ENCODE assay signal across 1 cellular context in the genomic region with DNA sequence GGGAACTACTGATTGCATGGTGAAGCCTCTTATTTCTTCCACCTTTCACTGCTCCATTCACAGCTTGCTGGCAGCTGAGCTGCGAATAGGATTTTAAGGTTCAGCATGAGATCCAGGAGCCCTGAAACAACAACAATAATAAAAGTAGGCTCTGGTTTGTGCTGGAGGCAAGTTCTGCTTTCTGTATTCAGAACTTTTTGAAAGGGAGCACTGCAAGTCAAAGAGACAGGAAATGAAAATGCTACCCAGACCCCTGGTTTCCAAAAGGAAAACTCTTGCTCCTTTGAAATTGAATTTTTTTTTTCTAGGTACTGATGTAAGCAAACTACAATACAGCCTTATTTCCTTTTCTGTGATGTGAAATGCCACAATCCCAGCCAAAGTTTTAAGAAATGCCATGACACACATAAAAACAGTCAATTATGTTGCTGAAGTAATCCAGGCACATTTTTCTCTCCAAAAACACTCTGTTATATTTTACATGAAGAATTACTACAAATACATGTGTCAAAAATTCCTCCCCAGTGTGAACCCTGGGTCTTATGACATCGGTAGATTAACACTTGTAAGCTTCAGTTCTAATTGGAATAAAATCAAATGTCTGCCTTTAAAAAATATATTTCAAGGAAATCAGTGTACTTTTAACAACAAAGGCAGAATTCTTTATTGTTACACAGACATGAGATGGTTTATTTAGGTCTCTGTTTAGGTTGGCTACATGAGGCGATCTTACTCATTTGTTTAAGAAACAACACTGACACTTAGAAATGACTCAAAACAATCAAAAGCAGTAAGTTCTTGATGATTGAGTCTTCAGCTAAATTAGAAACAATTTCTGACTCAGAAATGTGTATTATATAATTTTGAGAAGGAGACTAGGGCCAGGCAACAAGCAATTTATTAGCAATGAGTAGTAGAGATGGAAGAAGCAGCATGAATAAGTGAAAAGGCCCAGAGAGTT.
TF ChIP-seq lines count a peak whose summit lies in the region.

No MANE protein-coding gene starts in this region.

TF ChIP-seq in GM23338, 12 proteins besides CTCF, POLR2A, EP300 and RAD21:
- TF ChIP-seq EZH2phosphoT487 (IDR thresholded peaks at IDR 0.05; ENCODE audit: unreplicated experiment) (no peak), NANOG (IDR thresholded peaks at IDR 0.05; ENCODE audit: borderline replicate concordance) (no peak), JUNB (IDR thresholded peaks at IDR 0.05; ENCODE audit: unreplicated experiment) (no peak), CREB1 (CRISPR knock-in tag; IDR thresholded peaks at IDR 0.05; ENCODE audit: low read depth) (no peak), POLR2AphosphoS5 (IDR thresholded peaks at IDR 0.05; ENCODE audit: low read depth) (no peak), ZNF114 (CRISPR knock-in tag; IDR thresholded peaks at IDR 0.05) (no peak), ZNF331 (CRISPR knock-in tag; IDR thresholded peaks at IDR 0.05; ENCODE audit: low read depth) (no peak), STAT1 (IDR thresholded peaks at IDR 0.05; ENCODE audit: unreplicated experiment) (no peak), EZH2 (IDR thresholded peaks at IDR 0.05; ENCODE audit: low read depth, unreplicated experiment) (no peak)
- TF ChIP-seq, protein P1, sequence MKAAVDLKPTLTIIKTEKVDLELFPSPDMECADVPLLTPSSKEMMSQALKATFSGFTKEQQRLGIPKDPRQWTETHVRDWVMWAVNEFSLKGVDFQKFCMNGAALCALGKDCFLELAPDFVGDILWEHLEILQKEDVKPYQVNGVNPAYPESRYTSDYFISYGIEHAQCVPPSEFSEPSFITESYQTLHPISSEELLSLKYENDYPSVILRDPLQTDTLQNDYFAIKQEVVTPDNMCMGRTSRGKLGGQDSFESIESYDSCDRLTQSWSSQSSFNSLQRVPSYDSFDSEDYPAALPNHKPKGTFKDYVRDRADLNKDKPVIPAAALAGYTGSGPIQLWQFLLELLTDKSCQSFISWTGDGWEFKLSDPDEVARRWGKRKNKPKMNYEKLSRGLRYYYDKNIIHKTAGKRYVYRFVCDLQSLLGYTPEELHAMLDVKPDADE (IDR thresholded peaks at IDR 0.05): no peak
- TF ChIP-seq, protein P2, sequence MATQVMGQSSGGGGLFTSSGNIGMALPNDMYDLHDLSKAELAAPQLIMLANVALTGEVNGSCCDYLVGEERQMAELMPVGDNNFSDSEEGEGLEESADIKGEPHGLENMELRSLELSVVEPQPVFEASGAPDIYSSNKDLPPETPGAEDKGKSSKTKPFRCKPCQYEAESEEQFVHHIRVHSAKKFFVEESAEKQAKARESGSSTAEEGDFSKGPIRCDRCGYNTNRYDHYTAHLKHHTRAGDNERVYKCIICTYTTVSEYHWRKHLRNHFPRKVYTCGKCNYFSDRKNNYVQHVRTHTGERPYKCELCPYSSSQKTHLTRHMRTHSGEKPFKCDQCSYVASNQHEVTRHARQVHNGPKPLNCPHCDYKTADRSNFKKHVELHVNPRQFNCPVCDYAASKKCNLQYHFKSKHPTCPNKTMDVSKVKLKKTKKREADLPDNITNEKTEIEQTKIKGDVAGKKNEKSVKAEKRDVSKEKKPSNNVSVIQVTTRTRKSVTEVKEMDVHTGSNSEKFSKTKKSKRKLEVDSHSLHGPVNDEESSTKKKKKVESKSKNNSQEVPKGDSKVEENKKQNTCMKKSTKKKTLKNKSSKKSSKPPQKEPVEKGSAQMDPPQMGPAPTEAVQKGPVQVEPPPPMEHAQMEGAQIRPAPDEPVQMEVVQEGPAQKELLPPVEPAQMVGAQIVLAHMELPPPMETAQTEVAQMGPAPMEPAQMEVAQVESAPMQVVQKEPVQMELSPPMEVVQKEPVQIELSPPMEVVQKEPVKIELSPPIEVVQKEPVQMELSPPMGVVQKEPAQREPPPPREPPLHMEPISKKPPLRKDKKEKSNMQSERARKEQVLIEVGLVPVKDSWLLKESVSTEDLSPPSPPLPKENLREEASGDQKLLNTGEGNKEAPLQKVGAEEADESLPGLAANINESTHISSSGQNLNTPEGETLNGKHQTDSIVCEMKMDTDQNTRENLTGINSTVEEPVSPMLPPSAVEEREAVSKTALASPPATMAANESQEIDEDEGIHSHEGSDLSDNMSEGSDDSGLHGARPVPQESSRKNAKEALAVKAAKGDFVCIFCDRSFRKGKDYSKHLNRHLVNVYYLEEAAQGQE (IDR thresholded peaks at IDR 0.05; ENCODE audit: unreplicated experiment): no peak
- TF ChIP-seq, protein P3, sequence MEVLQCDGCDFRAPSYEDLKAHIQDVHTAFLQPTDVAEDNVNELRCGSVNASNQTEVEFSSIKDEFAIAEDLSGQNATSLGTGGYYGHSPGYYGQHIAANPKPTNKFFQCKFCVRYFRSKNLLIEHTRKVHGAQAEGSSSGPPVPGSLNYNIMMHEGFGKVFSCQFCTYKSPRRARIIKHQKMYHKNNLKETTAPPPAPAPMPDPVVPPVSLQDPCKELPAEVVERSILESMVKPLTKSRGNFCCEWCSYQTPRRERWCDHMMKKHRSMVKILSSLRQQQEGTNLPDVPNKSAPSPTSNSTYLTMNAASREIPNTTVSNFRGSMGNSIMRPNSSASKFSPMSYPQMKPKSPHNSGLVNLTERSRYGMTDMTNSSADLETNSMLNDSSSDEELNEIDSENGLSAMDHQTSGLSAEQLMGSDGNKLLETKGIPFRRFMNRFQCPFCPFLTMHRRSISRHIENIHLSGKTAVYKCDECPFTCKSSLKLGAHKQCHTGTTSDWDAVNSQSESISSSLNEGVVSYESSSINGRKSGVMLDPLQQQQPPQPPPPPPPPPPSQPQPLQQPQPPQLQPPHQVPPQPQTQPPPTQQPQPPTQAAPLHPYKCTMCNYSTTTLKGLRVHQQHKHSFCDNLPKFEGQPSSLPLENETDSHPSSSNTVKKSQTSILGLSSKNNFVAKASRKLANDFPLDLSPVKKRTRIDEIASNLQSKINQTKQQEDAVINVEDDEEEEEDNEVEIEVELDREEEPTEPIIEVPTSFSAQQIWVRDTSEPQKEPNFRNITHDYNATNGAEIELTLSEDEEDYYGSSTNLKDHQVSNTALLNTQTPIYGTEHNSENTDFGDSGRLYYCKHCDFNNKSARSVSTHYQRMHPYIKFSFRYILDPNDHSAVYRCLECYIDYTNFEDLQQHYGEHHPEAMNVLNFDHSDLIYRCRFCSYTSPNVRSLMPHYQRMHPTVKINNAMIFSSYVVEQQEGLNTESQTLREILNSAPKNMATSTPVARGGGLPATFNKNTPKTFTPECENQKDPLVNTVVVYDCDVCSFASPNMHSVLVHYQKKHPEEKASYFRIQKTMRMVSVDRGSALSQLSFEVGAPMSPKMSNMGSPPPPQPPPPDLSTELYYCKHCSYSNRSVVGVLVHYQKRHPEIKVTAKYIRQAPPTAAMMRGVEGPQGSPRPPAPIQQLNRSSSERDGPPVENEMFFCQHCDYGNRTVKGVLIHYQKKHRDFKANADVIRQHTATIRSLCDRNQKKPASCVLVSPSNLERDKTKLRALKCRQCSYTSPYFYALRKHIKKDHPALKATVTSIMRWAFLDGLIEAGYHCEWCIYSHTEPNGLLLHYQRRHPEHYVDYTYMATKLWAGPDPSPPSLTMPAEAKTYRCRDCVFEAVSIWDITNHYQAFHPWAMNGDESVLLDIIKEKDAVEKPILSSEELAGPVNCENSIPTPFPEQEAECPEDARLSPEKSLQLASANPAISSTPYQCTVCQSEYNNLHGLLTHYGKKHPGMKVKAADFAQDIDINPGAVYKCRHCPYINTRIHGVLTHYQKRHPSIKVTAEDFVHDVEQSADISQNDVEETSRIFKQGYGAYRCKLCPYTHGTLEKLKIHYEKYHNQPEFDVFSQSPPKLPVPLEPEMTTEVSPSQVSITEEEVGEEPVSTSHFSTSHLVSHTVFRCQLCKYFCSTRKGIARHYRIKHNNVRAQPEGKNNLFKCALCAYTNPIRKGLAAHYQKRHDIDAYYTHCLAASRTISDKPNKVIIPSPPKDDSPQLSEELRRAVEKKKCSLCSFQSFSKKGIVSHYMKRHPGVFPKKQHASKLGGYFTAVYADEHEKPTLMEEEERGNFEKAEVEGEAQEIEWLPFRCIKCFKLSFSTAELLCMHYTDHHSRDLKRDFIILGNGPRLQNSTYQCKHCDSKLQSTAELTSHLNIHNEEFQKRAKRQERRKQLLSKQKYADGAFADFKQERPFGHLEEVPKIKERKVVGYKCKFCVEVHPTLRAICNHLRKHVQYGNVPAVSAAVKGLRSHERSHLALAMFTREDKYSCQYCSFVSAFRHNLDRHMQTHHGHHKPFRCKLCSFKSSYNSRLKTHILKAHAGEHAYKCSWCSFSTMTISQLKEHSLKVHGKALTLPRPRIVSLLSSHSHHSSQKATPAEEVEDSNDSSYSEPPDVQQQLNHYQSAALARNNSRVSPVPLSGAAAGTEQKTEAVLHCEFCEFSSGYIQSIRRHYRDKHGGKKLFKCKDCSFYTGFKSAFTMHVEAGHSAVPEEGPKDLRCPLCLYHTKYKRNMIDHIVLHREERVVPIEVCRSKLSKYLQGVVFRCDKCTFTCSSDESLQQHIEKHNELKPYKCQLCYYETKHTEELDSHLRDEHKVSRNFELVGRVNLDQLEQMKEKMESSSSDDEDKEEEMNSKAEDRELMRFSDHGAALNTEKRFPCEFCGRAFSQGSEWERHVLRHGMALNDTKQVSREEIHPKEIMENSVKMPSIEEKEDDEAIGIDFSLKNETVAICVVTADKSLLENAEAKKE (CRISPR knock-in tag; IDR thresholded peaks at IDR 0.05): no peak
